ENCODE assay signal across 7 cellular contexts in genomic region chr3:31247850-31248618, GRCh38.
DNase-seq lines count a peak whose midpoint lies in the region; ATAC-seq and TF ChIP-seq lines count a peak whose summit lies in the region.

No MANE protein-coding gene starts in this region.

- WGBS in mesodermal cell (ENCODE audit: insufficient coverage in 2 of 2), 2 experiments, result 66 to 69% methylated on average over 3 to 4 of the region's 5 CpGs

- H3K4me1 ChIP-seq in mesodermal cell (ENCODE audit: control insufficient read depth, insufficient read depth, low read length, poor library complexity, severe bottlenecking), result peaks cover 17% of the 10 kb centered on the region

- H3K36me3 ChIP-seq in mesodermal cell (ENCODE audit: control insufficient read depth, insufficient read depth, low read length), result no peaks in the 10 kb centered on the region

- peak overlapping the region; percentile 30 for H3K27ac ChIP-seq in mesodermal cell (ENCODE audit: low read depth, low read length, severe bottlenecking)
- H3K27ac ChIP-seq in caudate nucleus (ENCODE audit: low read depth, low read length), result no peak overlapping the region

- H3K4me3 ChIP-seq in mesodermal cell (ENCODE audit: extremely low read depth, insufficient read depth, low read length, poor library complexity, severe bottlenecking), result no peak overlapping the region

- no peak for TF ChIP-seq CTCF in GM10266 (IDR thresholded peaks at IDR 0.05; ENCODE audit: control insufficient read depth, insufficient read depth, low read depth, missing control alignments)

- peak; percentile 56 for ATAC-seq in GM19035 (IDR thresholded peaks at IDR 0.05; ENCODE audit: unreplicated experiment)
- ATAC-seq in HG02763 (IDR thresholded peaks at IDR 0.05; ENCODE audit: unreplicated experiment), result peak; percentile 65

- H3K9me3 ChIP-seq in mesodermal cell (ENCODE audit: control insufficient read depth, low read length), result no peaks in the 10 kb centered on the region

- DNase-seq in NCI-H2196 (lab: John Stamatoyannopoulos, UW; ENCODE audit: unreplicated experiment), result peak; percentile 15
- DNase-seq in caudate nucleus (lab: John Stamatoyannopoulos, UW), result no peak
- DNase-seq in AG20443 (ENCODE audit: low spot score), result no peak
- DNase-seq in GM10266 (ENCODE audit: extremely low spot score), result no peak
